8 cellular contexts compared by ENCODE assay signal in genomic region chr22:26656896-26657851, GRCh38. TPM values are rescaled to one million over a fixed set of nuclear protein-coding genes. Genes with fewer than 3 reads are reported as not detected.
DNase-seq lines count a peak whose midpoint lies in the region; ATAC-seq and TF ChIP-seq lines count a peak whose summit lies in the region.

Gene MIAT (plus strand): TSS chr22:26657588.

- in situ Hi-C loops in Panc1 (cut with HindIII; ENCODE audit: low pct_unique_long_range_greater_than_20kb, low sequenced_read_pairs): no loop called here

- TF ChIP-seq CTCF in right atrium auricular region (IDR thresholded peaks at IDR 0.05): no peak
- TF ChIP-seq CTCF in Panc1 (IDR thresholded peaks at IDR 0.05): no peak
- no peak for TF ChIP-seq CTCF in hepatocyte (IDR thresholded peaks at IDR 0.05; ENCODE audit: poor library complexity)
- no peak for TF ChIP-seq CTCF in smooth muscle cell (IDR thresholded peaks at IDR 0.05; ENCODE audit: borderline replicate concordance, insufficient read depth, poor library complexity, severe bottlenecking)

- H3K36me3 ChIP-seq in right atrium auricular region (no peaks in the 10 kb centered on the region), Panc1 (ENCODE audit: control insufficient read depth, insufficient read depth, low read length) (no peaks in the 10 kb centered on the region), hepatocyte (replicated peaks; ENCODE audit: insufficient read depth, low read depth) (no peaks in the 10 kb centered on the region), smooth muscle cell (ENCODE audit: low read depth) (no peaks in the 10 kb centered on the region)

- H3K27ac ChIP-seq in right atrium auricular region: no peak within 1 kb of the TSS
- no peak within 1 kb of the TSS for H3K27ac ChIP-seq in Panc1 (ENCODE audit: low read length)
- no peak within 1 kb of the TSS for H3K27ac ChIP-seq in hepatocyte
- H3K27ac ChIP-seq in smooth muscle cell (ENCODE audit: low read depth): no peak within 1 kb of the TSS

- H3K4me3 ChIP-seq in right atrium auricular region (peak within 1 kb of the TSS in 1 of 2 donors; percentile 40), Panc1 (ENCODE audit: low read depth in 2 of 2, low read length in 2 of 2) (peak within 1 kb of the TSS; percentile 18 to 27; a peak in 1 of 4 replicates), hepatocyte (peak within 1 kb of the TSS; percentile 18), smooth muscle cell (peak within 1 kb of the TSS; percentile 37)

- peaks cover 0 to 12% of the 10 kb centered on the region in 2 donors for H3K36me3 Mint-ChIP-seq in activated naive CD4-positive, alpha-beta T cell treated with anti-CD3 and anti-CD28 coated beads, Interleukin-2, amount 50 U/mL, for 72 hours

- H3F3A ChIP-seq in smooth muscle cell (ENCODE audit: low read depth): peaks cover 6% of the 10 kb centered on the region

- no peaks in the 10 kb centered on the region for H3K79me2 ChIP-seq in hepatocyte
- no peaks in the 10 kb centered on the region for H3K79me2 ChIP-seq in smooth muscle cell (ENCODE audit: low read depth)

- peak; percentile 26 for ATAC-seq in Right ventricle myocardium inferior
- peak; percentile 46; the same call in 1 of the 2 replicates for ATAC-seq in Panc1
- peak; percentile 82 to 87 for ATAC-seq in activated naive CD4-positive, alpha-beta T cell treated with anti-CD3 and anti-CD28 coated beads, Interleukin-2, amount 50 U/mL, for 72 hours
- no peak for ATAC-seq in HG02938 (IDR thresholded peaks at IDR 0.05; ENCODE audit: unreplicated experiment)
- ATAC-seq in HG03460 (IDR thresholded peaks at IDR 0.05; ENCODE audit: unreplicated experiment): no peak

- peak within 1 kb of the TSS; percentile 86 for H3K4me2 ChIP-seq in hepatocyte
- peak within 1 kb of the TSS; percentile 88 for H3K4me2 ChIP-seq in smooth muscle cell

- DNase-seq in Right ventricle myocardium inferior (ENCODE audit: missing footprints) (no peak), right atrium auricular region (ENCODE audit: low spot score) (no peak), Panc1 (ENCODE audit: low read depth, low spot score) (no peak), hepatocyte (ENCODE audit: low spot score) (peak; percentile 33), smooth muscle cell (lab: John Stamatoyannopoulos, UW; ENCODE audit: unreplicated experiment) (no peak)
- DNase-seq in activated naive CD4-positive, alpha-beta T cell treated with anti-CD3 and anti-CD28 coated beads, Interleukin-2, amount 50 U/mL, for 72 hours (ENCODE audit: low spot score in 2 of 2): peak; percentile 62 to 76

- H3K27me3 ChIP-seq in right atrium auricular region (peaks cover 15 to 19% of the 10 kb centered on the region in 2 donors), Panc1 (ENCODE audit: control insufficient read depth, insufficient read depth, low read length) (peaks cover 3% of the 10 kb centered on the region; the same call in 1 of the 2 replicates), hepatocyte (peaks cover 69% of the 10 kb centered on the region), smooth muscle cell (ENCODE audit: low read depth) (peaks cover 38% of the 10 kb centered on the region)

- H3K9me3 Mint-ChIP-seq in activated naive CD4-positive, alpha-beta T cell treated with anti-CD3 and anti-CD28 coated beads, Interleukin-2, amount 50 U/mL, for 72 hours: no peaks in the 10 kb centered on the region

- POLR2A ChIA-PET in Panc1 (lab: Charles Lee): no interaction called here

- H2AFZ ChIP-seq in hepatocyte (peak within 1 kb of the TSS; percentile 8), smooth muscle cell (ENCODE audit: low read depth) (peak within 1 kb of the TSS; percentile 68)

- H4K20me1 ChIP-seq in hepatocyte (ENCODE audit: insufficient read depth, poor library complexity, severe bottlenecking) (no peaks in the 10 kb centered on the region), smooth muscle cell (ENCODE audit: low read depth) (no peaks in the 10 kb centered on the region)

- H3K4me1 ChIP-seq in right atrium auricular region (peaks cover 0 to 26% of the 10 kb centered on the region in 2 donors), Panc1 (ENCODE audit: control insufficient read depth, insufficient read depth, low read length) (peaks cover 4% of the 10 kb centered on the region), hepatocyte (ENCODE audit: insufficient read depth) (peaks cover 14% of the 10 kb centered on the region), smooth muscle cell (ENCODE audit: low read depth) (peaks cover 12% of the 10 kb centered on the region)

- H3K9me2 ChIP-seq in hepatocyte (replicated peaks; ENCODE audit: insufficient read depth): no peaks in the 10 kb centered on the region

- CTCF ChIA-PET in Panc1 (lab: Charles Lee): interaction anchor here (0.6 kb wide), 1 partner anchor 290 kb away, joined by 3 read pairs; no protein-coding TSS in a partner anchor

- BruUV-seq in Panc1 (replicated peaks; lab: Mats Ljungman, UMichigan): no TSS peak

- H3K27ac Mint-ChIP-seq in activated naive CD4-positive, alpha-beta T cell treated with anti-CD3 and anti-CD28 coated beads, Interleukin-2, amount 50 U/mL, for 72 hours: peak within 1 kb of the TSS; percentile 65 to 88

- no peak within 1 kb of the TSS for H3K9ac ChIP-seq in smooth muscle cell (ENCODE audit: low read depth)

- intact Hi-C loops in Right ventricle myocardium inferior (cut with DNase I): no loop called here
- intact Hi-C loops in Panc1 (cut with micrococcal nuclease; ENCODE audit: unreplicated experiment): no loop called here

- no peaks in the 10 kb centered on the region for H3K9me3 ChIP-seq in right atrium auricular region
- H3K9me3 ChIP-seq in Panc1 (ENCODE audit: control insufficient read depth, insufficient read depth, low read depth, low read length): no peaks in the 10 kb centered on the region
- H3K9me3 ChIP-seq in hepatocyte (ENCODE audit: low read depth): no peaks in the 10 kb centered on the region
- no peaks in the 10 kb centered on the region for H3K9me3 ChIP-seq in smooth muscle cell (replicated peaks; ENCODE audit: low read depth)

- WGBS in hepatocyte (ENCODE audit: low lambda C conversion rate, missing lambda C conversion rate): 5% methylated on average over 41 of the region's 62 CpGs
- 6% methylated on average over 57 of the region's 62 CpGs for WGBS in smooth muscle cell (ENCODE audit: low lambda C conversion rate)

RNA-seq across cellular contexts. Expression of gene MIAT, which starts in this region (rescaled TPM):
- total RNA-seq in Right ventricle myocardium inferior: 0.38 TPM
- 1 to 10 TPM in 1 of 2 donors, under 1 TPM in 1; 0.19 to 2.0 TPM for total RNA-seq in right atrium auricular region
- total RNA-seq in Panc1 (2021; ENCODE audit: unreplicated experiment): 0.33 TPM
- polyA plus RNA-seq in Panc1 (2012; ENCODE audit: insufficient read length): not detected
- 100 to 1,000 TPM in 1 of 2 donors, 10 to 100 TPM in 1; 11.4 to 138 TPM for total RNA-seq in activated naive CD4-positive, alpha-beta T cell treated with anti-CD3 and anti-CD28 coated beads, Interleukin-2, amount 50 U/mL, for 72 hours
- 1.00 and 1.1 TPM in 2 replicates for total RNA-seq in hepatocyte
- polyA plus RNA-seq in hepatocyte: 0.51 and 1.9 TPM in 2 replicates
- total RNA-seq in smooth muscle cell: 2.8 and 7.0 TPM in 2 replicates
- 0.16 and 5.1 TPM in 2 replicates for polyA plus RNA-seq in smooth muscle cell

Comparison
In these comparisons a context has a peak if more than half of its experiments do, and no peak if none do; other contexts are left out.
1. Peak in ATAC-seq in Right ventricle myocardium inferior; RNA of the gene not detected or under 1 TPM.
2. Peak in ATAC-seq and H3K4me3 ChIP-seq in Panc1; RNA of the gene not detected or under 1 TPM.
3. ATAC-seq: peak in activated naive CD4-positive, alpha-beta T cell treated with anti-CD3 and anti-CD28 coated beads, Interleukin-2, amount 50 U/mL, for 72 hours (2 of 2); none in HG02938 (single experiment) and HG03460 (single experiment).
4. DNase-seq: peak in activated naive CD4-positive, alpha-beta T cell treated with anti-CD3 and anti-CD28 coated beads, Interleukin-2, amount 50 U/mL, for 72 hours (2 of 2) and hepatocyte (single experiment); none in Right ventricle myocardium inferior (single experiment), right atrium auricular region (single experiment), Panc1 (single experiment) and smooth muscle cell (single experiment).